ENCODE assay signal across 10 cellular contexts in the genomic region with DNA sequence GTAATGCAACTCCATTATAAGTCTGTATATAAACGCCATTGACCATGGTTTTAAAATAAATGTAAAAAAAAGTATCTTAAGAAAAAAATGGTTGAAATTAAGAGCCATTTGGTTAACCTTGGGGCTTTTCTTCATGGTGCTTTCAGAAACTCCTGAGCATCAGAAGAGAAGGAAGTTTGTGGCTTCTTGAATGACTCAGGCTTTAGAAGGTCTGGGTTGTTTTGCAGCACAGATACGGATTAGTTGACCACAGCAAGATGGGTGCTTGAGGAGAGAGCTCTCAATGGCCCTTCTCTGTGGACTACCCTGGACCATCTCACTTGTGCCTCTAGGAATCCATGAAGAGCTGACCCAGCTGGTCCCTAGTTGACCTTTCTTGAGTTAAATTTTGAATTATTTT.
DNase-seq lines count a peak whose midpoint lies in the region; ATAC-seq and TF ChIP-seq lines count a peak whose summit lies in the region.
"Had no signal": no experiment of that assay in that cellular context is flagged by ENCODE, and none has a peak within 500 bp of the region (broad histone marks: within the 10 kb centered on the region; RNA-seq: fewer than 3 reads in every experiment).

No MANE protein-coding gene starts in this region.

- no peak for TF ChIP-seq CTCF in gastroesophageal sphincter (IDR thresholded peaks at IDR 0.05)

- H3K36me3 Mint-ChIP-seq in activated T-helper 1 cell treated with anti-CD3 and anti-CD28 coated beads, Interleukin-12 subunit alpha, Interleukin-12 subunit beta, Interleukin-2, Interleukin-4 antibody, amounts not matched to agents 30 ng/mL and 10 ng/mL and 1 ng/mL, durations not matched to agents 14 hours and 24 hours and 36 hours (ENCODE audit: low read depth) = no peaks in the 10 kb centered on the region

- H3K36me3 ChIP-seq in gastroesophageal sphincter (no peaks in the 10 kb centered on the region), GM23248 (ENCODE audit: low read depth) (no peaks in the 10 kb centered on the region)
- H3K36me3 ChIP-seq: sigmoid colon had no signal

- no peaks in the 10 kb centered on the region for H3F3A ChIP-seq in GM23248 (ENCODE audit: insufficient read depth)

- H3K9me2 ChIP-seq in GM23248 (ENCODE audit: insufficient read depth) = no peaks in the 10 kb centered on the region

- H3K27me3 ChIP-seq in gastroesophageal sphincter (no peaks in the 10 kb centered on the region), GM23248 (replicated peaks; ENCODE audit: insufficient read depth) (no peaks in the 10 kb centered on the region)
- H3K27me3 ChIP-seq: sigmoid colon had no signal

- peaks cover 30% of the 10 kb centered on the region for H3K4me1 Mint-ChIP-seq in activated T-helper 1 cell treated with anti-CD3 and anti-CD28 coated beads, Interleukin-12 subunit alpha, Interleukin-12 subunit beta, Interleukin-2, Interleukin-4 antibody, amounts not matched to agents 30 ng/mL and 10 ng/mL and 1 ng/mL, durations not matched to agents 14 hours and 24 hours and 36 hours (ENCODE audit: low read depth)

- TF ChIP-seq EP300 in gastroesophageal sphincter (IDR thresholded peaks at IDR 0.05) = no peak

- H3K4me3 ChIP-seq in gastroesophageal sphincter (no peak overlapping the region), GM23248 (no peak overlapping the region)
- H3K4me3 ChIP-seq: sigmoid colon had no signal

- peaks cover 14% of the 10 kb centered on the region for H3K27me3 Mint-ChIP-seq in activated T-helper 1 cell treated with anti-CD3 and anti-CD28 coated beads, Interleukin-12 subunit alpha, Interleukin-12 subunit beta, Interleukin-2, Interleukin-4 antibody, amounts not matched to agents 30 ng/mL and 10 ng/mL and 1 ng/mL, durations not matched to agents 14 hours and 24 hours and 36 hours (ENCODE audit: insufficient read depth)

- no peak overlapping the region for H2AFZ ChIP-seq in GM23248

- H3K27ac ChIP-seq in gastroesophageal sphincter (no peak overlapping the region), GM23248 (no peak overlapping the region)
- H3K27ac ChIP-seq: sigmoid colon had no signal

- in situ Hi-C loops in GM23248 (cut with MboI) = no loop called here

- no peak for TF ChIP-seq POLR2A in gastroesophageal sphincter (IDR thresholded peaks at IDR 0.05)

- H3K27ac Mint-ChIP-seq in activated T-helper 1 cell treated with anti-CD3 and anti-CD28 coated beads, Interleukin-12 subunit alpha, Interleukin-12 subunit beta, Interleukin-2, Interleukin-4 antibody, amounts not matched to agents 30 ng/mL and 10 ng/mL and 1 ng/mL, durations not matched to agents 14 hours and 24 hours and 36 hours = peak overlapping the region; percentile 58

- no peaks in the 10 kb centered on the region for H3K4me1 ChIP-seq in gastroesophageal sphincter
- H3K4me1 ChIP-seq in GM23248 (ENCODE audit: insufficient read depth) = no peaks in the 10 kb centered on the region
- H3K4me1 ChIP-seq: sigmoid colon had no signal

- H4K20me1 ChIP-seq in GM23248 (ENCODE audit: insufficient read depth) = no peaks in the 10 kb centered on the region

- H3K9ac ChIP-seq in GM23248 = no peak overlapping the region

- ATAC-seq in GM18867 (IDR thresholded peaks at IDR 0.05; ENCODE audit: unreplicated experiment) (peak; percentile 94), GM21529 (IDR thresholded peaks at IDR 0.05; ENCODE audit: unreplicated experiment) (peak; percentile 93), HG03439 (IDR thresholded peaks at IDR 0.05; ENCODE audit: unreplicated experiment) (peak; percentile 86), gastroesophageal sphincter (no peak)

- intact Hi-C loops in activated T-helper 1 cell treated with anti-CD3 and anti-CD28 coated beads, Interleukin-12 subunit alpha, Interleukin-12 subunit beta, Interleukin-2, Interleukin-4 antibody, amounts not matched to agents 30 ng/mL and 10 ng/mL and 1 ng/mL, durations not matched to agents 14 hours and 24 hours and 36 hours (cut with micrococcal nuclease) = loop anchor here (5.0 kb wide), 2 partner anchors 277 to 1288 kb away; no protein-coding TSS in a partner anchor

- H3K79me2 ChIP-seq in GM23248 (ENCODE audit: insufficient read depth) = no peaks in the 10 kb centered on the region

- H3K9me3 ChIP-seq in gastroesophageal sphincter = no peaks in the 10 kb centered on the region
- no peaks in the 10 kb centered on the region for H3K9me3 ChIP-seq in GM23248 (ENCODE audit: low read depth)
- H3K9me3 ChIP-seq: sigmoid colon had no signal

- peak overlapping the region; percentile 12 for H3K4me3 Mint-ChIP-seq in activated T-helper 1 cell treated with anti-CD3 and anti-CD28 coated beads, Interleukin-12 subunit alpha, Interleukin-12 subunit beta, Interleukin-2, Interleukin-4 antibody, amounts not matched to agents 30 ng/mL and 10 ng/mL and 1 ng/mL, durations not matched to agents 14 hours and 24 hours and 36 hours

- peak; percentile 5 for DNase-seq in activated T-helper 1 cell treated with anti-CD3 and anti-CD28 coated beads, Interleukin-12 subunit alpha, Interleukin-12 subunit beta, Interleukin-2, Interleukin-4 antibody, amounts not matched to agents 30 ng/mL and 10 ng/mL and 1 ng/mL, durations not matched to agents 14 hours and 24 hours and 36 hours (ENCODE audit: low spot score)
- DNase-seq in GM23248 (no peak), cortex of kidney (lab: John Stamatoyannopoulos, UW) (no peak)
- no peak for DNase-seq in central memory CD4-positive, alpha-beta T cell
- DNase-seq: NCI-H2171, sigmoid colon had no signal

- no peak overlapping the region for H3K4me2 ChIP-seq in GM23248 (ENCODE audit: unreplicated experiment)

- no peaks in the 10 kb centered on the region for H3K9me3 Mint-ChIP-seq in activated T-helper 1 cell treated with anti-CD3 and anti-CD28 coated beads, Interleukin-12 subunit alpha, Interleukin-12 subunit beta, Interleukin-2, Interleukin-4 antibody, amounts not matched to agents 30 ng/mL and 10 ng/mL and 1 ng/mL, durations not matched to agents 14 hours and 24 hours and 36 hours

- 83 to 88% methylated on average over 1 to 2 of the region's 2 CpGs for whole genome bisulfite sequencing in gastroesophageal sphincter (ENCODE audit: low coverage in 1 of 2), 2 donors
- 11 to 22% methylated on average over 2 of the region's 2 CpGs for WGBS in GM23248 (ENCODE audit: low coverage in 1 of 2, low lambda C conversion rate in 2 of 2, missing lambda C conversion rate in 2 of 2), 2 experiments
